In the genomic region with DNA sequence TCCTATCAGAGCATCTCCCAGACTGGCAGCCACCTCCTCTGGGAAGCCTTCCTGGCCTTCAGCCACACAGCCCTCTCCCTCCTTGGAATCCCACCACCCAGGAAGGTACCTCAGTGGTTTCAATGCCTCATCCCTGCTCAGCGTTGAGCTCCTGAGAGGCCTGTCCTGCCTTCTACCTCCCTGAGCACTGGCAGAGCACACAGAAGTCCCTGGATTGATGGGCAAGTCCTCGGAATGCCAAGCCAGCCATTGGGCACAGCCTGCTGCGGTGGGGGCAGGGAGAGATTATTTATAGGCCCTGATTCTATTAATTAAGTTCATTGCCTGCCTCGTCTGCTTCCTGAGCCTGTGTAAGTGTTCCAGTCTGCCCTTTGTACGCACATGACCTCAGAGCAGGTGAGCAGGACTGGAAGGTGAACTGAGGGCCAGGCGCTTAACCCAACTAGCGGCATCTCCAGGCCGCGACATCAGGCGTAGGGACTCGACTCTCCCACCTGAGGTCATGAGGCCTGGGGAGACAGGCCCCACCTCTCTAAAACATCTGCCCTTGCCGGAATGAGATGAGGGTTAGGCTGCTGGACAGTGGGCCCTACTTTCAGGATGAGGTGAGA, we compare ENCODE assay signal across 23 cellular contexts.
DNase-seq lines count a peak whose midpoint lies in the region; ATAC-seq and TF ChIP-seq lines count a peak whose summit lies in the region.
"Had no signal": no experiment of that assay in that cellular context is flagged by ENCODE, and none has a peak within 500 bp of the region (broad histone marks: within the 10 kb centered on the region; RNA-seq: fewer than 3 reads in every experiment).

No MANE protein-coding gene starts in this region.

- ATAC-seq in activated naive CD8-positive, alpha-beta T cell treated with anti-CD3 and anti-CD28 coated beads, Interleukin-2, amount 50 U/mL, for 24 hours = no peak
- no peak for ATAC-seq in GM21528 (IDR thresholded peaks at IDR 0.05; ENCODE audit: low FRiP score, unreplicated experiment)
- ATAC-seq: body of pancreas, gastroesophageal sphincter, sciatic nerve had no signal

- peak overlapping the region; percentile 46 for H3K27ac Mint-ChIP-seq in activated naive CD8-positive, alpha-beta T cell
- H3K27ac Mint-ChIP-seq in activated naive CD8-positive, alpha-beta T cell treated with anti-CD3 and anti-CD28 coated beads, Interleukin-2, amount 50 U/mL, for 24 hours = no peak overlapping the region
- H3K27ac Mint-ChIP-seq in activated CD4-positive, alpha-beta memory T cell treated with anti-CD3 and anti-CD28 coated beads for 36 hours = no peak overlapping the region
- H3K27ac Mint-ChIP-seq: H9; T-helper 2 cell treated with Interferon-gamma antibody and Interleukin-4, amounts not matched to agents 5 μg/mL and 100 μg/mL, for 36 hours had no signal

- CTCF ChIA-PET in activated CD4-positive, alpha-beta memory T cell treated with anti-CD3 and anti-CD28 coated beads for 36 hours (lab: Charles Lee) = no interaction called here

- H3K9me3 Mint-ChIP-seq in activated naive CD8-positive, alpha-beta T cell (ENCODE audit: low read depth) = no peaks in the 10 kb centered on the region
- H3K9me3 Mint-ChIP-seq in activated naive CD8-positive, alpha-beta T cell treated with anti-CD3 and anti-CD28 coated beads, Interleukin-2, amount 50 U/mL, for 24 hours = no peaks in the 10 kb centered on the region
- no peaks in the 10 kb centered on the region for H3K9me3 Mint-ChIP-seq in activated CD4-positive, alpha-beta memory T cell treated with anti-CD3 and anti-CD28 coated beads for 36 hours
- H3K9me3 Mint-ChIP-seq: T-helper 2 cell treated with Interferon-gamma antibody and Interleukin-4, amounts not matched to agents 5 μg/mL and 100 μg/mL, for 36 hours had no signal

- H3K36me3 ChIP-seq in left ventricle myocardium inferior (no peaks in the 10 kb centered on the region), sigmoid colon (no peaks in the 10 kb centered on the region), prostate gland (no peaks in the 10 kb centered on the region)
- H3K36me3 ChIP-seq: gastroesophageal sphincter had no signal

- TF ChIP-seq POLR2A in sigmoid colon (IDR thresholded peaks at IDR 0.05) (no peak), prostate gland (IDR thresholded peaks at IDR 0.05) (no peak)

- intact Hi-C loops in left ventricle myocardium inferior (cut with micrococcal nuclease) = no loop called here
- intact Hi-C loops in sigmoid colon (cut with DNase I) = no loop called here
- intact Hi-C loops in prostate gland (cut with DNase I) = loop anchor here (5.0 kb wide), 2 partner anchors 40 to 60 kb away; no protein-coding TSS in a partner anchor
- intact Hi-C loops in activated CD4-positive, alpha-beta memory T cell treated with anti-CD3 and anti-CD28 coated beads for 36 hours (cut with micrococcal nuclease) = no loop called here

- H3K4me3 Mint-ChIP-seq in activated naive CD8-positive, alpha-beta T cell = no peak overlapping the region
- no peak overlapping the region for H3K4me3 Mint-ChIP-seq in activated naive CD8-positive, alpha-beta T cell treated with anti-CD3 and anti-CD28 coated beads, Interleukin-2, amount 50 U/mL, for 24 hours
- H3K4me3 Mint-ChIP-seq in activated CD4-positive, alpha-beta memory T cell treated with anti-CD3 and anti-CD28 coated beads for 36 hours = no peak overlapping the region
- H3K4me3 Mint-ChIP-seq: CD4-positive, alpha-beta memory T cell; H9; T-helper 2 cell treated with Interferon-gamma antibody and Interleukin-4, amounts not matched to agents 5 μg/mL and 100 μg/mL, for 36 hours had no signal

- TF ChIP-seq EP300 in sigmoid colon (IDR thresholded peaks at IDR 0.05) = no peak

- POLR2A ChIA-PET in activated CD4-positive, alpha-beta memory T cell treated with anti-CD3 and anti-CD28 coated beads for 36 hours (lab: Charles Lee) = no interaction called here

- H3K4me1 Mint-ChIP-seq in activated naive CD8-positive, alpha-beta T cell (ENCODE audit: low read depth) = no peaks in the 10 kb centered on the region
- H3K4me1 Mint-ChIP-seq in activated naive CD8-positive, alpha-beta T cell treated with anti-CD3 and anti-CD28 coated beads, Interleukin-2, amount 50 U/mL, for 24 hours = no peaks in the 10 kb centered on the region
- H3K4me1 Mint-ChIP-seq in activated CD4-positive, alpha-beta memory T cell treated with anti-CD3 and anti-CD28 coated beads for 36 hours (ENCODE audit: low read depth) = no peaks in the 10 kb centered on the region

- H3K36me3 Mint-ChIP-seq in activated naive CD8-positive, alpha-beta T cell = no peaks in the 10 kb centered on the region
- no peaks in the 10 kb centered on the region for H3K36me3 Mint-ChIP-seq in activated naive CD8-positive, alpha-beta T cell treated with anti-CD3 and anti-CD28 coated beads, Interleukin-2, amount 50 U/mL, for 24 hours (ENCODE audit: low read depth)
- no peaks in the 10 kb centered on the region for H3K36me3 Mint-ChIP-seq in activated CD4-positive, alpha-beta memory T cell treated with anti-CD3 and anti-CD28 coated beads for 36 hours
- H3K36me3 Mint-ChIP-seq: CD4-positive, alpha-beta memory T cell had no signal

- no peak for TF ChIP-seq CTCF in left ventricle myocardium inferior (IDR thresholded peaks at IDR 0.05; ENCODE audit: borderline replicate concordance)
- TF ChIP-seq CTCF in sigmoid colon (IDR thresholded peaks at IDR 0.05) = no peak
- TF ChIP-seq CTCF in prostate gland (IDR thresholded peaks at IDR 0.05) = no peak

- H3K9me3 ChIP-seq in left ventricle myocardium inferior (replicated peaks) = no peaks in the 10 kb centered on the region
- H3K9me3 ChIP-seq in sigmoid colon = no peaks in the 10 kb centered on the region
- H3K9me3 ChIP-seq in prostate gland = no peaks in the 10 kb centered on the region
- H3K9me3 ChIP-seq: body of pancreas, gastroesophageal sphincter, SK-N-SH had no signal

- H3K4me3 ChIP-seq in left ventricle myocardium inferior = no peak overlapping the region
- H3K4me3 ChIP-seq in sigmoid colon = no peak overlapping the region
- H3K4me3 ChIP-seq in prostate gland = no peak overlapping the region
- H3K4me3 ChIP-seq: body of pancreas, gastroesophageal sphincter had no signal

- peak overlapping the region; percentile 43 for H3K27ac ChIP-seq in left ventricle myocardium inferior (replicated peaks)
- H3K27ac ChIP-seq in sigmoid colon = no peak overlapping the region
- no peak overlapping the region for H3K27ac ChIP-seq in prostate gland
- H3K27ac ChIP-seq: body of pancreas, gastroesophageal sphincter, VCaP had no signal

- no peak for DNase-seq in activated naive CD8-positive, alpha-beta T cell treated with anti-CD3 and anti-CD28 coated beads, Interleukin-2, amount 50 U/mL, for 24 hours
- peak; percentile 23 for DNase-seq in NCI-H774 (lab: John Stamatoyannopoulos, UW)
- no peak for DNase-seq in left ventricle myocardium inferior
- DNase-seq in sigmoid colon = peak; percentile 29
- DNase-seq in prostate gland (ENCODE audit: low spot score) = no peak
- no peak for DNase-seq in activated CD4-positive, alpha-beta memory T cell treated with anti-CD3 and anti-CD28 coated beads for 36 hours
- DNase-seq: activated T-cell treated with anti-CD3 and anti-CD28 coated beads, Interleukin-2, amount 50 U/mL, for 48 hours; body of pancreas; CD4-positive, alpha-beta memory T cell; DMS 273 treated with DMSO at 0.1 percent for 48 hours; KBM-7; MM.1S; NCI-H1436; NCI-H526 treated with DMSO at 0.1 percent for 48 hours; RPMI8226; SK-N-SH had no signal

- 93 to 94% methylated on average over 12 of the region's 12 CpGs for WGBS in sigmoid colon, 2 donors
- 87% methylated on average over 12 of the region's 12 CpGs for WGBS in prostate gland

- H3K27me3 Mint-ChIP-seq in activated naive CD8-positive, alpha-beta T cell = no peaks in the 10 kb centered on the region
- H3K27me3 Mint-ChIP-seq in activated naive CD8-positive, alpha-beta T cell treated with anti-CD3 and anti-CD28 coated beads, Interleukin-2, amount 50 U/mL, for 24 hours = no peaks in the 10 kb centered on the region
- H3K27me3 Mint-ChIP-seq in activated CD4-positive, alpha-beta memory T cell treated with anti-CD3 and anti-CD28 coated beads for 36 hours = no peaks in the 10 kb centered on the region
- H3K27me3 Mint-ChIP-seq: CD4-positive, alpha-beta memory T cell had no signal

- H3K27me3 ChIP-seq in left ventricle myocardium inferior (ENCODE audit: low read depth) = no peaks in the 10 kb centered on the region
- no peaks in the 10 kb centered on the region for H3K27me3 ChIP-seq in sigmoid colon
- no peaks in the 10 kb centered on the region for H3K27me3 ChIP-seq in prostate gland (replicated peaks; ENCODE audit: insufficient read depth)
- H3K27me3 ChIP-seq: body of pancreas, gastroesophageal sphincter had no signal

- H3K4me1 ChIP-seq in left ventricle myocardium inferior = peaks cover 28% of the 10 kb centered on the region
- H3K4me1 ChIP-seq in sigmoid colon = peaks cover 0 to 34% (median 29%) of the 10 kb centered on the region in 4 donors
- H3K4me1 ChIP-seq in prostate gland (replicated peaks) = peaks cover 9% of the 10 kb centered on the region

Comparison
In these comparisons a context has a peak if more than half of its experiments do, and no peak if none do; other contexts are left out.
1. DNase-seq: peak in NCI-H774 (single experiment) and sigmoid colon (single experiment); none in activated naive CD8-positive, alpha-beta T cell treated with anti-CD3 and anti-CD28 coated beads, Interleukin-2, amount 50 U/mL, for 24 hours (single experiment), left ventricle myocardium inferior (single experiment), prostate gland (single experiment) and activated CD4-positive, alpha-beta memory T cell treated with anti-CD3 and anti-CD28 coated beads for 36 hours (single experiment).